In the genomic region with DNA sequence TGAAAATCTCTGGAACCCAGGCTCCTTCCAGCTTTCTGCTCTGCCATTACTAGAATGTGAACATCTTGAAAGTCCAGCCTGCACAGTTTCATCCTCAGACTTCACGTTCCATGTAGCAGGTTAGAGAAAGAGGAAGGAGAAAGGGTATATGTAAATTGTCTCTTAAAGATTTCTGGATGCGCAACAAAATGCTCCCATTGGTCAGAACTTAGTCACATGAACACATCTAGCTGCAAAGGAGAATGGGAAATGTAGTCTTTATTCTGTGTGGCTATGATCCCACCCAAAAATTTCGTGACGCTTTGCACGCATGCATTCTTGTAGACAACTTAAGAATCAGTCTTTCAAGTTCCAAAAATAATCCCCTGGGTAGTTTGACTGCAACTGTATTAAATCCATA, we compare ENCODE assay signal across 9 cellular contexts. TPM values are rescaled to one million over a fixed set of nuclear protein-coding genes. Genes with fewer than 3 reads are reported as not detected.
A peak's percentile ranks its signal among the peaks of the same experiment; 100 is the strongest.
DNase-seq lines count a peak whose midpoint lies in the region; ATAC-seq and TF ChIP-seq lines count a peak whose summit lies in the region.
"Had no signal": no experiment of that assay in that cellular context is flagged by ENCODE, and none has a peak within 500 bp of the region (broad histone marks: within the 10 kb centered on the region; RNA-seq: fewer than 3 reads in every experiment).

No MANE protein-coding gene starts in this region.

- CTCF ChIA-PET in RWPE1 (lab: Yijun Ruan, JAX): interaction anchor here (0.6 to 1.4 kb wide), 5 partner anchors 9 to 66 kb away, joined by 3 to 4 read pairs (median 3); no protein-coding TSS in a partner anchor

- H3K9me3 ChIP-seq in thyroid gland: no peaks in the 10 kb centered on the region

- no peaks in the 10 kb centered on the region for H3K36me3 ChIP-seq in thyroid gland

- H3K27me3 ChIP-seq in thyroid gland: no peaks in the 10 kb centered on the region

- 56 to 59% methylated on average over 5 of the region's 5 CpGs for WGBS in thyroid gland, 2 donors

- peak; percentile 77 for ATAC-seq in GM18499 (IDR thresholded peaks at IDR 0.05; ENCODE audit: insufficient read depth, unreplicated experiment)
- peak; percentile 72 for ATAC-seq in HG03432 (IDR thresholded peaks at IDR 0.05; ENCODE audit: unreplicated experiment)
- no peak for ATAC-seq in HG03460 (IDR thresholded peaks at IDR 0.05; ENCODE audit: unreplicated experiment)
- ATAC-seq in Right ventricle myocardium inferior: no peak
- ATAC-seq: activated naive CD8-positive, alpha-beta T cell treated with anti-CD3 and anti-CD28 coated beads, Interleukin-2, amount 50 U/mL, for 24 hours had no signal

- no peak for TF ChIP-seq CTCF in RWPE1 (conservative IDR thresholded peaks at IDR 0.05; ENCODE audit: low read depth)
- no peak for TF ChIP-seq CTCF in thyroid gland (IDR thresholded peaks at IDR 0.05)

- intact Hi-C loops in thyroid gland (cut with DNase I): no loop called here
- intact Hi-C loops in Right ventricle myocardium inferior (cut with DNase I): no loop called here

- no peak for TF ChIP-seq POLR2A in thyroid gland (IDR thresholded peaks at IDR 0.05)

- DNase-seq in RWPE1 (ENCODE audit: low spot score) (peak; percentile 41), iPS-NIHi11 (ENCODE audit: low spot score) (peak; percentile 38), thyroid gland (no peak), Right ventricle myocardium inferior (ENCODE audit: missing footprints) (no peak), globus pallidus (ENCODE audit: low spot score) (no peak)
- DNase-seq: activated naive CD8-positive, alpha-beta T cell treated with anti-CD3 and anti-CD28 coated beads, Interleukin-2, amount 50 U/mL, for 24 hours had no signal

- no peaks in the 10 kb centered on the region for H3K4me1 ChIP-seq in thyroid gland

- POLR2A ChIA-PET in RWPE1 (lab: Yijun Ruan, JAX; ENCODE audit: low non-redundant PET): no interaction called here

- H3K27ac ChIP-seq in RWPE1: no peak overlapping the region
- H3K27ac ChIP-seq in thyroid gland: no peak overlapping the region

- H3K4me3 ChIP-seq in thyroid gland (replicated peaks in 1 of 3): no peak overlapping the region

RNA-seq across cellular contexts. Expression of a gene that starts 46.4 kb away (rescaled TPM):
- total RNA-seq in thyroid gland (100 to 1,000 TPM in 1 of 4 donors, 10 to 100 TPM in 3; 58.0 to 104 (median 81.6) TPM), Right ventricle myocardium inferior (33.0 TPM)

Comparison
In these comparisons a context has a peak if more than half of its experiments do, and no peak if none do; other contexts are left out.
1. ATAC-seq: peak in GM18499 (single experiment) and HG03432 (single experiment); none in HG03460 (single experiment) and Right ventricle myocardium inferior (single experiment).
2. DNase-seq: peak in RWPE1 (single experiment) and iPS-NIHi11 (single experiment); none in thyroid gland (0 of 2), Right ventricle myocardium inferior (single experiment) and globus pallidus (single experiment).